ENCODE assay signal across 1 cellular context in the genomic region with DNA sequence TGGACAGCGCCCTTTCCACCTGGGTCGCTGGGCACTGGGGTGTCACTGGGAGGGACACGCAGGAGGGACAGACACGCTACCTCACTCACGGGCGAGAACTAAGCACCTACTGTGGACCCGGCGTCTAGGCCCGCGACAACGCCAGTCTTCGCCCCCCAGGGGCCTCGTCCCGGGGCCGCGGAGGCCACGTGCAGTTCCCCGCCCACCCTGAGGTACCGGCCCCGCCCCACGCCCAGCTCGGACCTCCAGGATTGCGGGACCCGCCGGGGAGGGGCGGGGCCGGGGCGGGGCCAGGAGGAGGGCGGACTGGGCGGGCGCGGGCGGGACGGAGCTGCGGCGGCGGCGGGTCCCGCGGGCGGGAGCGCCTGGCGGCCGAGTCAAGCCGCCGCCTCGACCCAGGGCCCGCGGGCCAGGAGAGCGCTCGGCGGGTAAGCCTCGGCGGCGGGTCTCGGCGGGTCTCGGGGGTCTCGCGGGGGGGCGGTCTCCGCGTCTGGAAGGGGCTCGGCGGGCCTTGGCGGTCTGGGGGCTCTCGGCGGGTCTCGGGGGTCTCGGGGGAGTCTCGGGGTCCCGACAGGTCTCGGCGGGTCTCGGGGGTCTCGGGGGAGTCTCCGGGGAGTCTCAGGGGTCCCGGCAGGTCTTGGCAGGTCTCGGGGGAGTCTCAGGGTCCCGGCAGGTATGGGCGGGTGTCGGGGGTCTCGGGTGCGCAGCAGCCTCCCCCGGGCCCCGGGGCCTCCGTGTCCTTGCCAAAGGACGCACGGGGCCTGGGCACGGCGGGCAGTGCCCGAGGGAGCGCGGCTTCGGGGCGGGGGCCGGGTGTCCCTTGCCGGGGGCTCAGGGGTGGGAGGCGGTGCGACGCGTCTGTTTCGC.
TF ChIP-seq lines count a peak whose summit lies in the region.

A gene with protein sequence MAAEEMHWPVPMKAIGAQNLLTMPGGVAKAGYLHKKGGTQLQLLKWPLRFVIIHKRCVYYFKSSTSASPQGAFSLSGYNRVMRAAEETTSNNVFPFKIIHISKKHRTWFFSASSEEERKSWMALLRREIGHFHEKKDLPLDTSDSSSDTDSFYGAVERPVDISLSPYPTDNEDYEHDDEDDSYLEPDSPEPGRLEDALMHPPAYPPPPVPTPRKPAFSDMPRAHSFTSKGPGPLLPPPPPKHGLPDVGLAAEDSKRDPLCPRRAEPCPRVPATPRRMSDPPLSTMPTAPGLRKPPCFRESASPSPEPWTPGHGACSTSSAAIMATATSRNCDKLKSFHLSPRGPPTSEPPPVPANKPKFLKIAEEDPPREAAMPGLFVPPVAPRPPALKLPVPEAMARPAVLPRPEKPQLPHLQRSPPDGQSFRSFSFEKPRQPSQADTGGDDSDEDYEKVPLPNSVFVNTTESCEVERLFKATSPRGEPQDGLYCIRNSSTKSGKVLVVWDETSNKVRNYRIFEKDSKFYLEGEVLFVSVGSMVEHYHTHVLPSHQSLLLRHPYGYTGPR (plus strand): TSS at position 375 of the 867 bp plus-strand sequence. CDS start 27,533 bp downstream, outside the sequence.

TF ChIP-seq in HepG2, 621 proteins besides CTCF, POLR2A, EP300 and RAD21 (continued from another document and continues in another):
- TF ChIP-seq, protein P1, sequence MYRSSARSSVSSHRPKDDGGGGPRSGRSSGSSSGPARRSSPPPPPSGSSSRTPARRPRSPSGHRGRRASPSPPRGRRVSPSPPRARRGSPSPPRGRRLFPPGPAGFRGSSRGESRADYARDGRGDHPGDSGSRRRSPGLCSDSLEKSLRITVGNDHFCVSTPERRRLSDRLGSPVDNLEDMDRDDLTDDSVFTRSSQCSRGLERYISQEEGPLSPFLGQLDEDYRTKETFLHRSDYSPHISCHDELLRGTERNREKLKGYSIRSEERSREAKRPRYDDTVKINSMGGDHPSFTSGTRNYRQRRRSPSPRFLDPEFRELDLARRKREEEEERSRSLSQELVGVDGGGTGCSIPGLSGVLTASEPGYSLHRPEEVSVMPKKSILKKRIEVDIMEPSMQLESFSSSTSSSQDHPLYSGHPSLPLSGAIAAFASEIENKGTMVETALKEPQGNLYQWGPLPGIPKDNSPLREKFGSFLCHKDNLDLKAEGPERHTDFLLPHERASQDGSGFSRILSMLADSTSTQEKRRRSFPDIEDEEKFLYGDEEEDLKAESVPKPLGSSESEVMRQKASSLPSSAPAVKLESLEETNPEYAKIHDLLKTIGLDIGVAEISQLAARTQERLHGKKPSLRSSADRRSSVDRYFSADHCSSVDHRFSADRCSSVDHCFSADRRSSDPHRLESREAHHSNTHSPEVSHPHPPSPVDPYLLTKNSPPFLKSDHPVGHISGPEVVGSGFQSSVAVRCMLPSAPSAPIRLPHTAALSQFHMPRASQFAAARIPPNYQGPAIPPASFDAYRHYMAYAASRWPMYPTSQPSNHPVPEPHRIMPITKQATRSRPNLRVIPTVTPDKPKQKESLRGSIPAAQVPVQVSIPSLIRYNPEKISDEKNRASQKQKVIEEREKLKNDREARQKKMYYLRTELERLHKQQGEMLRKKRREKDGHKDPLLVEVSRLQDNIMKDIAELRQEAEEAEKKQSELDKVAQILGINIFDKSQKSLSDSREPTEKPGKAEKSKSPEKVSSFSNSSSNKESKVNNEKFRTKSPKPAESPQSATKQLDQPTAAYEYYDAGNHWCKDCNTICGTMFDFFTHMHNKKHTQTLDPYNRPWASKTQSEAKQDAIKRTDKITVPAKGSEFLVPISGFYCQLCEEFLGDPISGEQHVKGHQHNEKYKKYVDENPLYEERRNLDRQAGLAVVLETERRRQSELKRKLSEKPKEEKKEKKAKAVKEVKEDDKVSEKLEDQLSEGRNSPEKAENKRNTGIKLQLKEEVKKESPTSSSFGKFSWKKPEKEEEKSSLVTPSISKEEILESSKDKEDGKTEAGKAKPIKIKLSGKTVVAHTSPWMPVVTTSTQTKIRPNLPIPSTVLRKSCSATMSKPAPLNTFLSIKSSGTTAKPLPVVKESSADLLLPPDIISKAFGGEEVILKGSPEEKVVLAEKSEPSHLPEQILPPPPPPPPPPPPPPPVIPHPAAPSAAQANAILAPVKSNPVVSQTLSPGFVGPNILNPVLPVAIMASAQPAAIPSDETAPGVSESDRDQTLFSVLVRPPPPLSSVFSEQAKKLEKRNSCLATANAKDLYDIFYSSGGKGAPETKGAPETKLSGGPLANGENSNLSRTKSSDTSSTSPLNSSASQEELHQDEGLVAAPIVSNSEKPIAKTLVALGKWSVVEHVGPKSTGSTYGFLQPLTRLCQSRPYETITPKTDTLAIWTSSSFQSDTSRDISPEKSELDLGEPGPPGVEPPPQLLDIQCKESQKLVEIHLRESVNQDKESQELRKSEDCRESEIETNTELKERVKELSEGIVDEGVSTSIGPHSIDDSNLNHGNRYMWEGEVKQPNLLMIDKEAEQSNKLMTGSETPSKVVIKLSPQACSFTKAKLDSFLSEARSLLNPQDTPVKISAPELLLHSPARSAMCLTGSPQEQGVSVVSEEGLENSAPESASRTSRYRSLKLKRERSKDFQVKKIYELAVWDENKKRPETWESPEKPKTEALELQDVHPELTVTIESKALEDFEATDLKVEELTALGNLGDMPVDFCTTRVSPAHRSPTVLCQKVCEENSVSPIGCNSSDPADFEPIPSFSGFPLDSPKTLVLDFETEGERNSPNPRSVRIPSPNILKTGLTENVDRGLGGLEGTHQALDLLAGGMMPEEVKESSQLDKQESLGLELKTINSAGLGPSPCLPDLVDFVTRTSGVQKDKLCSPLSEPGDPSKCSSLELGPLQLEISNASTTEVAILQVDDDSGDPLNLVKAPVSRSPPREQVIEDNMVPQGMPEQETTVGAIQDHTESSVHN (CRISPR knock-in tag; IDR thresholded peaks at IDR 0.05): no peak
- TF ChIP-seq ZNF841 (CRISPR knock-in tag; IDR thresholded peaks at IDR 0.05; ENCODE audit: borderline replicate concordance) (0 out of 2 replicates have a peak, but pooled peaks have one; percentile 55), ZNF138 (CRISPR knock-in tag; IDR thresholded peaks at IDR 0.05; ENCODE audit: low read depth) (peak; percentile 45; the same call in 1 of the 2 replicates), ATAD3A (CRISPR knock-in tag; IDR thresholded peaks at IDR 0.05) (no peak), ARID2 (CRISPR knock-in tag; IDR thresholded peaks at IDR 0.05; ENCODE audit: borderline replicate concordance) (peak; percentile 89), LCORL (IDR thresholded peaks at IDR 0.05) (no peak), LCORL (CRISPR knock-in tag; IDR thresholded peaks at IDR 0.05) (peak; percentile 84), ZNF326 (CRISPR knock-in tag; IDR thresholded peaks at IDR 0.05; ENCODE audit: borderline replicate concordance) (no peak), ZSCAN12 (CRISPR knock-in tag; IDR thresholded peaks at IDR 0.05) (0 out of 2 replicates have a peak, but pooled peaks have one; percentile 70), MAFK (conservative IDR thresholded peaks at IDR 0.05 in 1 of 2, IDR thresholded peaks at IDR 0.05 in 1 of 2; ENCODE audit: low read length in 2 of 2) (no peak), ZNF558 (CRISPR knock-in tag; IDR thresholded peaks at IDR 0.05; ENCODE audit: borderline replicate concordance) (peak; percentile 68; the same call in 1 of the 2 replicates), MAF1 (CRISPR knock-in tag; IDR thresholded peaks at IDR 0.05; ENCODE audit: borderline replicate concordance) (0 out of 2 replicates have a peak, but pooled peaks have one; percentile 34), AHR (CRISPR knock-in tag; IDR thresholded peaks at IDR 0.05) (peak; percentile 92), ZNF546 (CRISPR knock-in tag; conservative IDR thresholded peaks at IDR 0.05) (peak; percentile 82; the same call in 1 of the 2 replicates), PRPF4 (IDR thresholded peaks at IDR 0.05; ENCODE audit: low read depth, low read length, poor library complexity, severe bottlenecking) (no peak), TAF1 (CRISPR knock-in tag; IDR thresholded peaks at IDR 0.05) (no peak), ZNF713 (CRISPR knock-in tag; IDR thresholded peaks at IDR 0.05) (no peak), NCOA5 (CRISPR knock-in tag; IDR thresholded peaks at IDR 0.05) (no peak), CREM (IDR thresholded peaks at IDR 0.05) (no peak), CREM (CRISPR knock-in tag; IDR thresholded peaks at IDR 0.05) (no peak), ARNTL (CRISPR knock-in tag; IDR thresholded peaks at IDR 0.05) (peak; percentile 92)
- TF ChIP-seq, protein P2, sequence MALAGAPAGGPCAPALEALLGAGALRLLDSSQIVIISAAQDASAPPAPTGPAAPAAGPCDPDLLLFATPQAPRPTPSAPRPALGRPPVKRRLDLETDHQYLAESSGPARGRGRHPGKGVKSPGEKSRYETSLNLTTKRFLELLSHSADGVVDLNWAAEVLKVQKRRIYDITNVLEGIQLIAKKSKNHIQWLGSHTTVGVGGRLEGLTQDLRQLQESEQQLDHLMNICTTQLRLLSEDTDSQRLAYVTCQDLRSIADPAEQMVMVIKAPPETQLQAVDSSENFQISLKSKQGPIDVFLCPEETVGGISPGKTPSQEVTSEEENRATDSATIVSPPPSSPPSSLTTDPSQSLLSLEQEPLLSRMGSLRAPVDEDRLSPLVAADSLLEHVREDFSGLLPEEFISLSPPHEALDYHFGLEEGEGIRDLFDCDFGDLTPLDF (CRISPR knock-in tag; IDR thresholded peaks at IDR 0.05): peak; percentile 59; the same call in 1 of the 2 replicates
- TF ChIP-seq, protein P3, sequence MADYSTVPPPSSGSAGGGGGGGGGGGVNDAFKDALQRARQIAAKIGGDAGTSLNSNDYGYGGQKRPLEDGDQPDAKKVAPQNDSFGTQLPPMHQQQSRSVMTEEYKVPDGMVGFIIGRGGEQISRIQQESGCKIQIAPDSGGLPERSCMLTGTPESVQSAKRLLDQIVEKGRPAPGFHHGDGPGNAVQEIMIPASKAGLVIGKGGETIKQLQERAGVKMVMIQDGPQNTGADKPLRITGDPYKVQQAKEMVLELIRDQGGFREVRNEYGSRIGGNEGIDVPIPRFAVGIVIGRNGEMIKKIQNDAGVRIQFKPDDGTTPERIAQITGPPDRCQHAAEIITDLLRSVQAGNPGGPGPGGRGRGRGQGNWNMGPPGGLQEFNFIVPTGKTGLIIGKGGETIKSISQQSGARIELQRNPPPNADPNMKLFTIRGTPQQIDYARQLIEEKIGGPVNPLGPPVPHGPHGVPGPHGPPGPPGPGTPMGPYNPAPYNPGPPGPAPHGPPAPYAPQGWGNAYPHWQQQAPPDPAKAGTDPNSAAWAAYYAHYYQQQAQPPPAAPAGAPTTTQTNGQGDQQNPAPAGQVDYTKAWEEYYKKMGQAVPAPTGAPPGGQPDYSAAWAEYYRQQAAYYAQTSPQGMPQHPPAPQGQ (CRISPR knock-in tag; IDR thresholded peaks at IDR 0.05; ENCODE audit: borderline replicate concordance): no peak
- TF ChIP-seq, protein P4, sequence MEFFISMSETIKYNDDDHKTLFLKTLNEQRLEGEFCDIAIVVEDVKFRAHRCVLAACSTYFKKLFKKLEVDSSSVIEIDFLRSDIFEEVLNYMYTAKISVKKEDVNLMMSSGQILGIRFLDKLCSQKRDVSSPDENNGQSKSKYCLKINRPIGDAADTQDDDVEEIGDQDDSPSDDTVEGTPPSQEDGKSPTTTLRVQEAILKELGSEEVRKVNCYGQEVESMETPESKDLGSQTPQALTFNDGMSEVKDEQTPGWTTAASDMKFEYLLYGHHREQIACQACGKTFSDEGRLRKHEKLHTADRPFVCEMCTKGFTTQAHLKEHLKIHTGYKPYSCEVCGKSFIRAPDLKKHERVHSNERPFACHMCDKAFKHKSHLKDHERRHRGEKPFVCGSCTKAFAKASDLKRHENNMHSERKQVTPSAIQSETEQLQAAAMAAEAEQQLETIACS (CRISPR knock-in tag; IDR thresholded peaks at IDR 0.05): no peak
- TF ChIP-seq, protein P5, sequence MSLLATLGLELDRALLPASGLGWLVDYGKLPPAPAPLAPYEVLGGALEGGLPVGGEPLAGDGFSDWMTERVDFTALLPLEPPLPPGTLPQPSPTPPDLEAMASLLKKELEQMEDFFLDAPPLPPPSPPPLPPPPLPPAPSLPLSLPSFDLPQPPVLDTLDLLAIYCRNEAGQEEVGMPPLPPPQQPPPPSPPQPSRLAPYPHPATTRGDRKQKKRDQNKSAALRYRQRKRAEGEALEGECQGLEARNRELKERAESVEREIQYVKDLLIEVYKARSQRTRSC (CRISPR knock-in tag; IDR thresholded peaks at IDR 0.05; ENCODE audit: low read depth): no peak; the same call in 1 of the 2 replicates
- TF ChIP-seq, protein P6, sequence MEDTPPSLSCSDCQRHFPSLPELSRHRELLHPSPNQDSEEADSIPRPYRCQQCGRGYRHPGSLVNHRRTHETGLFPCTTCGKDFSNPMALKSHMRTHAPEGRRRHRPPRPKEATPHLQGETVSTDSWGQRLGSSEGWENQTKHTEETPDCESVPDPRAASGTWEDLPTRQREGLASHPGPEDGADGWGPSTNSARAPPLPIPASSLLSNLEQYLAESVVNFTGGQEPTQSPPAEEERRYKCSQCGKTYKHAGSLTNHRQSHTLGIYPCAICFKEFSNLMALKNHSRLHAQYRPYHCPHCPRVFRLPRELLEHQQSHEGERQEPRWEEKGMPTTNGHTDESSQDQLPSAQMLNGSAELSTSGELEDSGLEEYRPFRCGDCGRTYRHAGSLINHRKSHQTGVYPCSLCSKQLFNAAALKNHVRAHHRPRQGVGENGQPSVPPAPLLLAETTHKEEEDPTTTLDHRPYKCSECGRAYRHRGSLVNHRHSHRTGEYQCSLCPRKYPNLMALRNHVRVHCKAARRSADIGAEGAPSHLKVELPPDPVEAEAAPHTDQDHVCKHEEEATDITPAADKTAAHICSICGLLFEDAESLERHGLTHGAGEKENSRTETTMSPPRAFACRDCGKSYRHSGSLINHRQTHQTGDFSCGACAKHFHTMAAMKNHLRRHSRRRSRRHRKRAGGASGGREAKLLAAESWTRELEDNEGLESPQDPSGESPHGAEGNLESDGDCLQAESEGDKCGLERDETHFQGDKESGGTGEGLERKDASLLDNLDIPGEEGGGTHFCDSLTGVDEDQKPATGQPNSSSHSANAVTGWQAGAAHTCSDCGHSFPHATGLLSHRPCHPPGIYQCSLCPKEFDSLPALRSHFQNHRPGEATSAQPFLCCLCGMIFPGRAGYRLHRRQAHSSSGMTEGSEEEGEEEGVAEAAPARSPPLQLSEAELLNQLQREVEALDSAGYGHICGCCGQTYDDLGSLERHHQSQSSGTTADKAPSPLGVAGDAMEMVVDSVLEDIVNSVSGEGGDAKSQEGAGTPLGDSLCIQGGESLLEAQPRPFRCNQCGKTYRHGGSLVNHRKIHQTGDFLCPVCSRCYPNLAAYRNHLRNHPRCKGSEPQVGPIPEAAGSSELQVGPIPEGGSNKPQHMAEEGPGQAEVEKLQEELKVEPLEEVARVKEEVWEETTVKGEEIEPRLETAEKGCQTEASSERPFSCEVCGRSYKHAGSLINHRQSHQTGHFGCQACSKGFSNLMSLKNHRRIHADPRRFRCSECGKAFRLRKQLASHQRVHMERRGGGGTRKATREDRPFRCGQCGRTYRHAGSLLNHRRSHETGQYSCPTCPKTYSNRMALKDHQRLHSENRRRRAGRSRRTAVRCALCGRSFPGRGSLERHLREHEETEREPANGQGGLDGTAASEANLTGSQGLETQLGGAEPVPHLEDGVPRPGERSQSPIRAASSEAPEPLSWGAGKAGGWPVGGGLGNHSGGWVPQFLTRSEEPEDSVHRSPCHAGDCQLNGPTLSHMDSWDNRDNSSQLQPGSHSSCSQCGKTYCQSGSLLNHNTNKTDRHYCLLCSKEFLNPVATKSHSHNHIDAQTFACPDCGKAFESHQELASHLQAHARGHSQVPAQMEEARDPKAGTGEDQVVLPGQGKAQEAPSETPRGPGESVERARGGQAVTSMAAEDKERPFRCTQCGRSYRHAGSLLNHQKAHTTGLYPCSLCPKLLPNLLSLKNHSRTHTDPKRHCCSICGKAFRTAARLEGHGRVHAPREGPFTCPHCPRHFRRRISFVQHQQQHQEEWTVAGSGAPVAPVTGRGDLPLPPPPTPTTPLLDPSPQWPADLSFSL (CRISPR knock-in tag; IDR thresholded peaks at IDR 0.05): no peak
